In the genomic region with DNA sequence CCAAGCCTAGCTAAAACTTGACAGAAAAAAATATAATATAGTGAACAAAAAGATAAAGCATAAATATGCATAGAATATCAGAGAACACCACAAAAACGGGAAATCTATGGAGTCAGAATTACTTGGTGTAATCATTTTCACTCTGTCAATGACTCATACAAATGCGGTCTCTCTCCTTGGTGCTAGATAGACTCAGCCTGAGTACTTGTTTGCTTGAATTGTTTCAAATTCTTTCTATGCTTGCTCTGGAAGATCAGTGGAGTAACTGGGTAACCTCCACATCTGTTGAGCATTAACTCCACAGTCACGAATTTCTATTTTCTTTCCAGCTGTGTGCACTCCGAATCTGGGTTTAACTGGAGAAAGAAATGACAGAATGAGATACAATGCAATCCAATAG, we compare ENCODE assay signal across 23 cellular contexts.
DNase-seq lines count a peak whose midpoint lies in the region; ATAC-seq, FAIRE-seq and TF ChIP-seq lines count a peak whose summit lies in the region.
"Had no signal": no experiment of that assay in that cellular context is flagged by ENCODE, and none has a peak within 500 bp of the region (broad histone marks: within the 10 kb centered on the region; RNA-seq: fewer than 3 reads in every experiment).

No MANE protein-coding gene starts in this region.

- no peaks in the 10 kb centered on the region for H3K36me3 Mint-ChIP-seq in astrocyte (ENCODE audit: low read depth, unreplicated experiment)
- H3K36me3 Mint-ChIP-seq: activated naive CD8-positive, alpha-beta T cell treated with anti-CD3 and anti-CD28 coated beads, Interleukin-2, amount 10 ng/mL, durations not matched to agents 7 days and 5 days had no signal

- no peaks in the 10 kb centered on the region for H3K9me3 Mint-ChIP-seq in astrocyte (ENCODE audit: unreplicated experiment)
- H3K9me3 Mint-ChIP-seq: neural crest cell had no signal

- no peak overlapping the region for H3K4me3 ChIP-seq in astrocyte (ENCODE audit: insufficient read depth, low read depth, low read length)
- H3K4me3 ChIP-seq: lower lobe of right lung, sigmoid colon, upper lobe of left lung had no signal

- H3K4me1 ChIP-seq in astrocyte (ENCODE audit: insufficient read depth, low read length) (no peaks in the 10 kb centered on the region), foreskin keratinocyte (no peaks in the 10 kb centered on the region)
- H3K4me1 ChIP-seq: lower lobe of right lung, upper lobe of left lung had no signal

- no peaks in the 10 kb centered on the region for H3K9me3 ChIP-seq in astrocyte (ENCODE audit: insufficient read depth, low read depth, low read length)
- H3K9me3 ChIP-seq: lower lobe of right lung, sigmoid colon, upper lobe of left lung had no signal

- peak; percentile 1 for DNase-seq in AG08395 (ENCODE audit: low spot score)
- DNase-seq in NCI-H460 (ENCODE audit: extremely low read depth, low read depth) = peak; percentile 3
- DNase-seq in astrocyte (ENCODE audit: low read depth) = peak; percentile 23
- peak in 1 of 2 donors; percentile 11 for DNase-seq in foreskin keratinocyte
- no peak for DNase-seq in NCI-H187 treated with DMSO at 0.1 percent for 48 hours (lab: John Stamatoyannopoulos, UW)
- no peak for DNase-seq in activated CD4-positive, alpha-beta T cell treated with anti-CD3 and anti-CD28 coated beads, Interleukin-2, amount 50 U/mL, for 4 hours
- DNase-seq in NCI-H1092 treated with DMSO at 0.1 percent for 48 hours (lab: John Stamatoyannopoulos, UW) = no peak
- no peak for DNase-seq in HK-2 (ENCODE audit: unreplicated experiment)
- DNase-seq: activated CD8-positive, alpha-beta memory T cell treated with anti-CD3 and anti-CD28 coated beads, Interleukin-2, amount 50 U/mL, for 4 hours; activated naive CD8-positive, alpha-beta T cell treated with anti-CD3 and anti-CD28 coated beads, Interleukin-2, amount 10 ng/mL, durations not matched to agents 7 days and 5 days; foreskin fibroblast; KBM-7; lower lobe of right lung; NCI-H1694 treated with DMSO at 0.1 percent for 48 hours; NCI-H748 treated with DMSO at 0.1 percent for 48 hours; sigmoid colon; T-helper 2 cell; upper lobe of left lung; WERI-Rb-1 had no signal

- no peak for TF ChIP-seq CTCF in astrocyte (IDR thresholded peaks at IDR 0.05; ENCODE audit: insufficient read depth, low read depth, low read length)
- no peak for TF ChIP-seq CTCF in foreskin keratinocyte (conservative IDR thresholded peaks at IDR 0.05)

- H3K27ac ChIP-seq in astrocyte (ENCODE audit: low read depth, low read length) (no peak overlapping the region), foreskin keratinocyte (no peak overlapping the region)
- H3K27ac ChIP-seq: lower lobe of right lung, sigmoid colon, upper lobe of left lung, WERI-Rb-1 had no signal

- no peak overlapping the region for H2AFZ ChIP-seq in astrocyte (ENCODE audit: low read depth, low read length)

- no peaks in the 10 kb centered on the region for H4K20me1 ChIP-seq in astrocyte (ENCODE audit: insufficient read depth, low read length)

- no peak overlapping the region for H3K4me3 Mint-ChIP-seq in astrocyte (ENCODE audit: unreplicated experiment)
- H3K4me3 Mint-ChIP-seq: activated naive CD8-positive, alpha-beta T cell treated with anti-CD3 and anti-CD28 coated beads, Interleukin-2, amount 10 ng/mL, durations not matched to agents 7 days and 5 days; dendritic cell treated with granulocyte-macrophage colony-stimulating factor and Interleukin-4, amounts not matched to agents 40 ng/mL and 50 ng/mL, for 4 days; neural crest cell had no signal

- no peaks in the 10 kb centered on the region for H3K27me3 Mint-ChIP-seq in astrocyte (ENCODE audit: low read depth, unreplicated experiment)
- H3K27me3 Mint-ChIP-seq: activated naive CD8-positive, alpha-beta T cell treated with anti-CD3 and anti-CD28 coated beads, Interleukin-2, amount 10 ng/mL, durations not matched to agents 7 days and 5 days; dendritic cell treated with granulocyte-macrophage colony-stimulating factor and Interleukin-4, amounts not matched to agents 40 ng/mL and 50 ng/mL, for 4 days had no signal

- no peak for FAIRE-seq in astrocyte (lab: Jason Lieb, UNC)
- FAIRE-seq: H54, keratinocyte had no signal

- H3K36me3 ChIP-seq in astrocyte (ENCODE audit: insufficient read depth, low read length) = no peaks in the 10 kb centered on the region
- H3K36me3 ChIP-seq: lower lobe of right lung, sigmoid colon, upper lobe of left lung, WERI-Rb-1 had no signal

- H3K9ac ChIP-seq in astrocyte (ENCODE audit: low read length) = no peak overlapping the region

- H3K4me2 ChIP-seq in astrocyte (ENCODE audit: low read length) = no peak overlapping the region

- H3K27me3 ChIP-seq in astrocyte (ENCODE audit: insufficient read depth, low read length) (no peaks in the 10 kb centered on the region), foreskin keratinocyte (no peaks in the 10 kb centered on the region)
- H3K27me3 ChIP-seq: sigmoid colon, upper lobe of left lung had no signal

- no peaks in the 10 kb centered on the region for H3K79me2 ChIP-seq in astrocyte (ENCODE audit: insufficient read depth, low read length)

- H3K27ac Mint-ChIP-seq in astrocyte (ENCODE audit: unreplicated experiment) = no peak overlapping the region
- H3K27ac Mint-ChIP-seq: activated naive CD8-positive, alpha-beta T cell treated with anti-CD3 and anti-CD28 coated beads, Interleukin-2, amount 10 ng/mL, durations not matched to agents 7 days and 5 days; dendritic cell treated with granulocyte-macrophage colony-stimulating factor and Interleukin-4, amounts not matched to agents 40 ng/mL and 50 ng/mL, for 4 days had no signal

- H3K4me1 Mint-ChIP-seq in astrocyte (ENCODE audit: low read depth, unreplicated experiment) = no peaks in the 10 kb centered on the region
- H3K4me1 Mint-ChIP-seq: activated naive CD8-positive, alpha-beta T cell treated with anti-CD3 and anti-CD28 coated beads, Interleukin-2, amount 10 ng/mL, durations not matched to agents 7 days and 5 days; neural crest cell had no signal

- peak; percentile 34 for ATAC-seq in foreskin keratinocyte
- ATAC-seq: lower lobe of right lung had no signal

Comparison
In these comparisons a context has a peak if more than half of its experiments do, and no peak if none do; other contexts are left out.
1. DNase-seq: peak in AG08395 (single experiment), NCI-H460 (single experiment) and astrocyte (single experiment); none in NCI-H187 treated with DMSO at 0.1 percent for 48 hours (single experiment), activated CD4-positive, alpha-beta T cell treated with anti-CD3 and anti-CD28 coated beads, Interleukin-2, amount 50 U/mL, for 4 hours (0 of 2), NCI-H1092 treated with DMSO at 0.1 percent for 48 hours (single experiment) and HK-2 (single experiment).